8 cellular contexts compared by ENCODE assay signal in genomic region chr3:196711838-196712513, GRCh38. TPM values are rescaled to one million over a fixed set of nuclear protein-coding genes. Genes with fewer than 3 reads are reported as not detected.
DNase-seq lines count a peak whose midpoint lies in the region; ATAC-seq and TF ChIP-seq lines count a peak whose summit lies in the region.

CEP19 (minus strand) TSS chr3:196712250; CDS start chr3:196708657, 3,593 bp downstream.
PIGX (plus strand) TSS chr3:196712377.

- H3K4me3 ChIP-seq in lower leg skin (ENCODE audit: low read depth, poor library complexity, severe bottlenecking) = peak within 1 kb of the TSS; percentile 81

- no peak for TF ChIP-seq POLR2A in lower leg skin (IDR thresholded peaks at IDR 0.05)

- TF ChIP-seq CTCF in lower leg skin (IDR thresholded peaks at IDR 0.05) = no peak

- intact Hi-C loops in lower leg skin (cut with DNase I; ENCODE audit: low total_unique reads) = no loop called here

- DNase-seq in C1 segment of cervical spinal cord (lab: John Stamatoyannopoulos, UW) (peak in 13 of 14 donors; percentile 49 to 93 (median 82)), NCI-H526 (lab: John Stamatoyannopoulos, UW) (peak; percentile 30 to 91), dermis blood vessel endothelial cell (peak; percentile 89), lower leg skin (ENCODE audit: low spot score in 2 of 2) (peak; percentile 58 to 94)
- peak; percentile 81 for DNase-seq in activated CD4-positive, alpha-beta T cell treated with anti-CD3 and anti-CD28 coated beads, Interleukin-2, amount 50 U/mL, for 24 hours (ENCODE audit: low read depth in 1 of 2, low spot score in 1 of 2)
- peak; percentile 86 to 87 for DNase-seq in stimulated activated CD4-positive, alpha-beta T cell treated with anti-CD3 and anti-CD28 coated beads, Interleukin-4, amount 100 ng/mL, for 4 hours

- WGBS in lower leg skin, 2 donors = 0% methylated on average over 6 to 20 of the region's 68 CpGs

- ATAC-seq in GM19328 (IDR thresholded peaks at IDR 0.05; ENCODE audit: unreplicated experiment) (peak; percentile 84), HG03460 (IDR thresholded peaks at IDR 0.05; ENCODE audit: unreplicated experiment) (peak; percentile 71)

RNA-seq across cellular contexts. Expression of gene CEP19, which starts in this region (rescaled TPM):
- 6.8 and 9.0 TPM in 2 replicates for total RNA-seq in dermis blood vessel endothelial cell
- total RNA-seq in lower leg skin = 1 to 10 TPM in 2 of 4 donors, under 1 TPM in 1, not detected in 1; 0.63 to 1.4 (median 1.1) TPM

RNA-seq across cellular contexts. Expression of gene PIGX, which starts in this region (rescaled TPM):
- 34.4 and 44.0 TPM in 2 replicates for total RNA-seq in dermis blood vessel endothelial cell
- total RNA-seq in lower leg skin = 10 to 100 TPM; 18.4 to 28.5 (median 23.2) TPM

Comparison
In these comparisons a context has a peak if more than half of its experiments do, and no peak if none do; other contexts are left out.
1. Peak in every context shown above with its lines: DNase-seq, ATAC-seq and H3K4me3 ChIP-seq.